ENCODE assay signal across 8 cellular contexts in genomic region chr9:127981559-127982121, GRCh38. TPM values are rescaled to one million over a fixed set of nuclear protein-coding genes. Genes with fewer than 3 reads are reported as not detected.
DNase-seq lines count a peak whose midpoint lies in the region; ATAC-seq and TF ChIP-seq lines count a peak whose summit lies in the region.

No MANE protein-coding gene starts in this region.

- H3K9ac ChIP-seq in mesendoderm (ENCODE audit: low read length): peak overlapping the region; percentile 71

- ATAC-seq in heart right ventricle (no peak), Right ventricle myocardium inferior (no peak), body of pancreas (no peak), GM21528 (IDR thresholded peaks at IDR 0.05; ENCODE audit: low FRiP score, unreplicated experiment) (no peak), GM19467 (IDR thresholded peaks at IDR 0.05; ENCODE audit: unreplicated experiment) (no peak)

- H2BK15ac ChIP-seq in mesendoderm (replicated peaks; ENCODE audit: low read depth): no peak overlapping the region

- H3K27ac ChIP-seq in heart right ventricle: peak overlapping the region; percentile 52 to 94 (median 92)
- H3K27ac ChIP-seq in body of pancreas: peak overlapping the region; percentile 81 to 97 (median 88)
- H3K27ac ChIP-seq in mesendoderm (ENCODE audit: low read depth, low read length): peak overlapping the region; percentile 96
- H3K27ac ChIP-seq in urinary bladder (ENCODE audit: low read depth): peak overlapping the region; percentile 73

- no peaks in the 10 kb centered on the region for H3K36me3 ChIP-seq in heart right ventricle
- H3K36me3 ChIP-seq in body of pancreas (replicated peaks in 1 of 2; ENCODE audit: insufficient read depth in 1 of 2, low read depth in 2 of 2): no peaks in the 10 kb centered on the region
- no peaks in the 10 kb centered on the region for H3K36me3 ChIP-seq in mesendoderm (ENCODE audit: control insufficient read depth, insufficient read depth, low read length)
- no peaks in the 10 kb centered on the region for H3K36me3 ChIP-seq in urinary bladder (ENCODE audit: insufficient read depth)

- H3K79me2 ChIP-seq in mesendoderm (ENCODE audit: control insufficient read depth, insufficient read depth, low read length): peaks cover 30% of the 10 kb centered on the region

- WGBS in heart right ventricle, 2 donors: 61 to 63% methylated on average over 11 of the region's 11 CpGs
- 60 to 61% methylated on average over 11 of the region's 11 CpGs for WGBS in body of pancreas, 2 donors
- WGBS in mesendoderm (ENCODE audit: extremely low coverage, insufficient coverage, low lambda C conversion rate): no CpG with 5 or more reads among the region's 11 CpGs
- 59% methylated on average over 11 of the region's 11 CpGs for WGBS in urinary bladder

- H3K9me3 ChIP-seq in heart right ventricle (no peaks in the 10 kb centered on the region), body of pancreas (no peaks in the 10 kb centered on the region)

- no peak for TF ChIP-seq POLR2A in body of pancreas (IDR thresholded peaks at IDR 0.05)

- intact Hi-C loops in heart right ventricle (cut with DNase I) (loop anchor here in 3 of 10 donors (2.0 to 5.0 kb wide), 2 partner anchors 34 to 39 kb away; no protein-coding TSS in a partner anchor), Right ventricle myocardium inferior (cut with DNase I) (loop anchor here (2.0 to 5.0 kb wide), 2 partner anchors 39 to 56 kb away; no protein-coding TSS in a partner anchor), body of pancreas (cut with DNase I) (no loop called here)

- peaks cover 16 to 59% (median 43%) of the 10 kb centered on the region in 9 donors for H3K4me1 ChIP-seq in heart right ventricle
- H3K4me1 ChIP-seq in body of pancreas: peaks cover 49% of the 10 kb centered on the region
- peaks cover 8% of the 10 kb centered on the region for H3K4me1 ChIP-seq in mesendoderm (ENCODE audit: control insufficient read depth, low read depth, low read length)
- no peaks in the 10 kb centered on the region for H3K4me1 ChIP-seq in urinary bladder (ENCODE audit: insufficient read depth)

- H3K79me1 ChIP-seq in mesendoderm (ENCODE audit: low read length): peaks cover 16% of the 10 kb centered on the region

- in situ Hi-C loops in GM13977 (cut with MboI; ENCODE audit: low pct_unique_long_range_greater_than_20kb, low sequenced_read_pairs, unreplicated experiment): no loop called here

- H3K27me3 ChIP-seq in heart right ventricle: peaks cover 0 to 7% (median 0%) of the 10 kb centered on the region in 7 donors
- no peaks in the 10 kb centered on the region for H3K27me3 ChIP-seq in body of pancreas
- no peaks in the 10 kb centered on the region for H3K27me3 ChIP-seq in mesendoderm (ENCODE audit: insufficient read depth, low read length, poor library complexity)

- no peak overlapping the region for H3K23ac ChIP-seq in mesendoderm (ENCODE audit: low read length)

- peak overlapping the region; percentile 82 for H3K4ac ChIP-seq in mesendoderm (ENCODE audit: low read depth, low read length)

- no peak overlapping the region for H4K5ac ChIP-seq in mesendoderm (ENCODE audit: low read length)

- H4K8ac ChIP-seq in mesendoderm (ENCODE audit: low read depth, low read length): peak overlapping the region; percentile 17

- H3K4me3 ChIP-seq in heart right ventricle (peak overlapping the region; percentile 32 to 97 (median 74)), body of pancreas (no peak overlapping the region), mesendoderm (ENCODE audit: low read length) (no peak overlapping the region), urinary bladder (ENCODE audit: low read depth, low read length) (peak overlapping the region; percentile 11)

- peak overlapping the region; percentile 56 for H3K4me2 ChIP-seq in mesendoderm (ENCODE audit: low read length)

- DNase-seq in heart right ventricle: peak in 1 of 2 donors; percentile 6
- DNase-seq in Right ventricle myocardium inferior (ENCODE audit: missing footprints): no peak
- DNase-seq in body of pancreas: no peak
- DNase-seq in mesendoderm: no peak
- DNase-seq in GM13977 (ENCODE audit: low spot score): no peak

- H3K18ac ChIP-seq in mesendoderm (ENCODE audit: low read length): peak overlapping the region; percentile 44

- H3K56ac ChIP-seq in mesendoderm (ENCODE audit: low read length): peak overlapping the region; percentile 83

- H2BK5ac ChIP-seq in mesendoderm (ENCODE audit: low read length): peak overlapping the region; percentile 36

- TF ChIP-seq CTCF in heart right ventricle (IDR thresholded peaks at IDR 0.05): no peak
- no peak for TF ChIP-seq CTCF in body of pancreas (IDR thresholded peaks at IDR 0.05)
- no peak for TF ChIP-seq CTCF in GM13977 (IDR thresholded peaks at IDR 0.05; ENCODE audit: extremely low read depth, insufficient read depth, missing control alignments)

- H2AK5ac ChIP-seq in mesendoderm (ENCODE audit: low read length): peak overlapping the region; percentile 29

- H2BK120ac ChIP-seq in mesendoderm (ENCODE audit: low read depth, low read length): no peak overlapping the region

RNA-seq across cellular contexts. Expression of gene EEIG1, which starts 0.9 kb away (rescaled TPM):
- total RNA-seq in heart right ventricle: 10 to 100 TPM; 11.1 to 33.5 (median 25.1) TPM
- polyA plus RNA-seq in heart right ventricle: 10 to 100 TPM in 1 of 2 donors, 1 to 10 TPM in 1; 6.7 to 13.0 TPM
- 25.3 TPM for total RNA-seq in Right ventricle myocardium inferior
- total RNA-seq in body of pancreas: 10 to 100 TPM; 41.9 to 42.0 TPM
- 17.5 TPM for polyA plus RNA-seq in mesendoderm (2013, experiment 1 of 2)
- 16.7 TPM for polyA plus RNA-seq in mesendoderm (2013, experiment 2 of 2)
- total RNA-seq in urinary bladder: 30.4 TPM
- 67.1 TPM for polyA plus RNA-seq in urinary bladder

RNA-seq across cellular contexts. Expression of gene DPM2, which starts 44.0 kb away (rescaled TPM):
- total RNA-seq in heart right ventricle (10 to 100 TPM in 8 of 10 donors, 1 to 10 TPM in 2; 7.2 to 15.4 (median 12.3) TPM), Right ventricle myocardium inferior (11.9 TPM), body of pancreas (10 to 100 TPM; 23.3 to 39.9 TPM), urinary bladder (7.5 TPM)
- polyA plus RNA-seq in heart right ventricle (10 to 100 TPM; 16.7 to 31.1 TPM), urinary bladder (32.1 TPM)
- 31.9 TPM for polyA plus RNA-seq in mesendoderm (2013, experiment 1 of 2)
- polyA plus RNA-seq in mesendoderm (2013, experiment 2 of 2): 33.2 TPM

RNA-seq across cellular contexts. Expression of gene PIP5KL1, which starts 51.1 kb away (rescaled TPM):
- under 1 TPM in 7 of 10 donors, not detected in 3; 0.25 to 0.59 (median 0.47) TPM for total RNA-seq in heart right ventricle
- under 1 TPM in 1 of 2 donors, not detected in 1; 0.28 TPM for polyA plus RNA-seq in heart right ventricle
- not detected for total RNA-seq in Right ventricle myocardium inferior
- total RNA-seq in body of pancreas: 1 to 10 TPM; 1.3 to 2.6 TPM
- polyA plus RNA-seq in mesendoderm (2013, experiment 1 of 2): 4.1 TPM
- 3.5 TPM for polyA plus RNA-seq in mesendoderm (2013, experiment 2 of 2)
- 0.48 TPM for total RNA-seq in urinary bladder
- polyA plus RNA-seq in urinary bladder: 1.4 TPM

Comparison
In these comparisons a context has a peak if more than half of its experiments do, and no peak if none do; other contexts are left out.
1. H3K4me3 ChIP-seq: peak in heart right ventricle (10 of 10) and urinary bladder (single experiment); none in body of pancreas (0 of 2) and mesendoderm (single experiment).
2. Peak in every context shown above with its lines, with median percentiles within 50 percentile points of each other: H3K27ac ChIP-seq.